In genomic region chr12:60014441-60014840, GRCh38 we compare ENCODE assay signal across 34 cellular contexts.
"Had no signal": no experiment of that assay in that cellular context is flagged by ENCODE, and none has a peak within 500 bp of the region (broad histone marks: within the 10 kb centered on the region; RNA-seq: fewer than 3 reads in every experiment).

No MANE protein-coding gene starts in this region.

- H3K27me3 ChIP-seq: ascending aorta, breast epithelium, cardiac muscle cell, colonic mucosa, dorsolateral prefrontal cortex had no signal

- H3K9me3 Mint-ChIP-seq: activated CD4-positive, alpha-beta T cell treated with anti-CD3 and anti-CD28 coated beads, Interleukin-2, amount 10 ng/mL, durations not matched to agents 24 days and 14 days; activated naive CD8-positive, alpha-beta T cell treated with anti-CD3 and anti-CD28 coated beads, Interleukin-2, amount 10 ng/mL, durations not matched to agents 7 days and 5 days; activated T-helper 1 cell treated with anti-CD3 and anti-CD28 coated beads, Interleukin-12 subunit alpha, Interleukin-12 subunit beta, Interleukin-2, Interleukin-4 antibody, amounts not matched to agents 30 ng/mL and 10 ng/mL and 1 ng/mL, durations not matched to agents 14 hours and 24 hours and 36 hours; T-helper 2 cell treated with Interferon-gamma antibody and Interleukin-4, amounts not matched to agents 5 μg/mL and 100 μg/mL, for 36 hours had no signal

- H3K9me3 ChIP-seq: ascending aorta, breast epithelium, colonic mucosa had no signal

- H3K4me1 ChIP-seq: ascending aorta, breast epithelium, colonic mucosa had no signal

- H3K4me1 Mint-ChIP-seq: activated CD4-positive, alpha-beta T cell treated with anti-CD3 and anti-CD28 coated beads for 36 hours; activated CD4-positive, alpha-beta T cell treated with anti-CD3 and anti-CD28 coated beads, Interleukin-2, amount 10 ng/mL, durations not matched to agents 24 days and 14 days; activated CD8-positive, alpha-beta memory T cell treated with anti-CD3 and anti-CD28 coated beads, Interleukin-2, amount 10 ng/mL, durations not matched to agents 7 days and 5 days; activated naive CD4-positive, alpha-beta T cell treated with anti-CD3 and anti-CD28 coated beads, Interleukin-2, amount 10 ng/mL, durations not matched to agents 7 days and 5 days; activated naive CD8-positive, alpha-beta T cell treated with anti-CD3 and anti-CD28 coated beads, Interleukin-2, amount 10 ng/mL, durations not matched to agents 7 days and 5 days; brain; T-helper 17 cell had no signal

- H3K36me3 Mint-ChIP-seq: activated CD4-positive, alpha-beta memory T cell treated with anti-CD3 and anti-CD28 coated beads for 36 hours; activated CD8-positive, alpha-beta memory T cell treated with anti-CD3 and anti-CD28 coated beads, Interleukin-2, amount 10 ng/mL, durations not matched to agents 7 days and 5 days; activated naive CD4-positive, alpha-beta T cell treated with anti-CD3 and anti-CD28 coated beads, Interleukin-2, amount 10 ng/mL, durations not matched to agents 7 days and 5 days; activated naive CD4-positive, alpha-beta T cell treated with anti-CD3 and anti-CD28 coated beads, Interleukin-2, amount 50 U/mL, for 72 hours; activated naive CD8-positive, alpha-beta T cell treated with anti-CD3 and anti-CD28 coated beads, Interleukin-2, amount 10 ng/mL, durations not matched to agents 7 days and 5 days; brain had no signal

- H3K27ac ChIP-seq: ascending aorta, breast epithelium, cardiac muscle cell, colonic mucosa, dorsolateral prefrontal cortex had no signal

- H3K4me3 ChIP-seq: ascending aorta, breast epithelium, cardiac muscle cell, colonic mucosa, dorsolateral prefrontal cortex had no signal

- DNase-seq: activated CD4-positive, alpha-beta memory T cell treated with anti-CD3 and anti-CD28 coated beads for 36 hours; activated CD4-positive, alpha-beta T cell treated with anti-CD3 and anti-CD28 coated beads for 36 hours; activated CD4-positive, alpha-beta T cell treated with anti-CD3 and anti-CD28 coated beads, Interleukin-2, amount 10 ng/mL, durations not matched to agents 24 days and 14 days; activated CD4-positive, CD25-positive, alpha-beta regulatory T cell; activated CD4-positive, CD25-positive, alpha-beta regulatory T cell treated with anti-CD3 and anti-CD28 coated beads, Interleukin-2, amount 50 U/mL, for 72 hours; activated CD8-positive, alpha-beta memory T cell treated with anti-CD3 and anti-CD28 coated beads, Interleukin-2, amount 10 ng/mL, durations not matched to agents 7 days and 5 days; activated CD8-positive, alpha-beta memory T cell treated with anti-CD3 and anti-CD28 coated beads, Interleukin-2, amount 50 U/mL, for 4 hours; activated CD8-positive, alpha-beta T cell treated with anti-CD3 and anti-CD28 coated beads, Interleukin-2, amount 10 ng/mL, durations not matched to agents 7 days and 5 days; activated effector memory CD4-positive, alpha-beta T cell treated with anti-CD3 and anti-CD28 coated beads, Interleukin-2, amount 50 U/mL, for 16 hours; activated naive CD4-positive, alpha-beta T cell; activated naive CD4-positive, alpha-beta T cell treated with anti-CD3 and anti-CD28 coated beads, Interleukin-2, amount 10 ng/mL, durations not matched to agents 7 days and 5 days; activated naive CD8-positive, alpha-beta T cell treated with anti-CD3 and anti-CD28 coated beads, Interleukin-2, amount 10 ng/mL, durations not matched to agents 7 days and 5 days; activated T-cell treated with anti-CD3 and anti-CD28 coated beads, Interleukin-2, amount 50 U/mL, for 1 hour; activated T-cell treated with anti-CD3 and anti-CD28 coated beads, Interleukin-2, amount 50 U/mL, for 48 hours; central memory CD4-positive, alpha-beta T cell; cerebellar nuclear complex; colonic mucosa; dorsolateral prefrontal cortex; effector memory CD4-positive, alpha-beta T cell; endodermal cell; foreskin fibroblast; head of caudate nucleus; T-helper 1 cell; T-helper 17 cell; T1000 had no signal

- H3K27me3 Mint-ChIP-seq: activated CD4-positive, alpha-beta memory T cell treated with anti-CD3 and anti-CD28 coated beads for 36 hours; activated CD4-positive, alpha-beta T cell treated with anti-CD3 and anti-CD28 coated beads for 36 hours; activated CD4-positive, alpha-beta T cell treated with anti-CD3 and anti-CD28 coated beads, Interleukin-2, amount 10 ng/mL, durations not matched to agents 24 days and 14 days; activated CD8-positive, alpha-beta memory T cell treated with anti-CD3 and anti-CD28 coated beads, Interleukin-2, amount 10 ng/mL, durations not matched to agents 7 days and 5 days; activated naive CD4-positive, alpha-beta T cell treated with anti-CD3 and anti-CD28 coated beads, Interleukin-2, amount 10 ng/mL, durations not matched to agents 7 days and 5 days; activated naive CD8-positive, alpha-beta T cell treated with anti-CD3 and anti-CD28 coated beads, Interleukin-2, amount 10 ng/mL, durations not matched to agents 7 days and 5 days; dendritic cell treated with granulocyte-macrophage colony-stimulating factor and Interleukin-4, amounts not matched to agents 40 ng/mL and 50 ng/mL, for 4 days; T-helper 17 cell had no signal

- H3K27ac Mint-ChIP-seq: activated CD4-positive, alpha-beta memory T cell treated with anti-CD3 and anti-CD28 coated beads for 36 hours; activated CD4-positive, alpha-beta T cell treated with anti-CD3 and anti-CD28 coated beads for 36 hours; activated CD4-positive, alpha-beta T cell treated with anti-CD3 and anti-CD28 coated beads, Interleukin-2, amount 10 ng/mL, durations not matched to agents 24 days and 14 days; activated CD8-positive, alpha-beta memory T cell treated with anti-CD3 and anti-CD28 coated beads, Interleukin-2, amount 10 ng/mL, durations not matched to agents 7 days and 5 days; activated CD8-positive, alpha-beta T cell treated with anti-CD3 and anti-CD28 coated beads, Interleukin-2, amount 10 ng/mL, durations not matched to agents 7 days and 5 days; activated naive CD4-positive, alpha-beta T cell treated with anti-CD3 and anti-CD28 coated beads, Interleukin-2, amount 10 ng/mL, durations not matched to agents 7 days and 5 days; activated naive CD4-positive, alpha-beta T cell treated with anti-CD3 and anti-CD28 coated beads, Interleukin-2, amount 50 U/mL, for 72 hours; activated naive CD8-positive, alpha-beta T cell treated with anti-CD3 and anti-CD28 coated beads, Interleukin-2, amount 10 ng/mL, durations not matched to agents 7 days and 5 days; activated T-helper 1 cell treated with anti-CD3 and anti-CD28 coated beads, Interleukin-12 subunit alpha, Interleukin-12 subunit beta, Interleukin-2, Interleukin-4 antibody, amounts not matched to agents 30 ng/mL and 10 ng/mL and 1 ng/mL, durations not matched to agents 14 hours and 24 hours and 36 hours; activated T-helper 2 cell treated with anti-CD3 and anti-CD28 coated beads, Interferon-gamma antibody, Interleukin-2, Interleukin-4, amounts not matched to agents 10 μg/mL and 5 μg/mL and 100 μg/mL, durations not matched to agents 14 hours and 24 hours and 36 hours; brain; dendritic cell treated with granulocyte-macrophage colony-stimulating factor and Interleukin-4, amounts not matched to agents 40 ng/mL and 50 ng/mL, for 4 days; endodermal cell; T-helper 17 cell; T-helper 2 cell treated with Interferon-gamma antibody and Interleukin-4, amounts not matched to agents 5 μg/mL and 100 μg/mL, for 36 hours had no signal

- H3K4me3 Mint-ChIP-seq: activated CD4-positive, alpha-beta memory T cell treated with anti-CD3 and anti-CD28 coated beads for 36 hours; activated CD4-positive, alpha-beta T cell treated with anti-CD3 and anti-CD28 coated beads for 36 hours; activated CD4-positive, alpha-beta T cell treated with anti-CD3 and anti-CD28 coated beads, Interleukin-2, amount 10 ng/mL, durations not matched to agents 24 days and 14 days; activated CD8-positive, alpha-beta memory T cell treated with anti-CD3 and anti-CD28 coated beads, Interleukin-2, amount 10 ng/mL, durations not matched to agents 7 days and 5 days; activated CD8-positive, alpha-beta T cell treated with anti-CD3 and anti-CD28 coated beads, Interleukin-2, amount 10 ng/mL, durations not matched to agents 7 days and 5 days; activated naive CD4-positive, alpha-beta T cell treated with anti-CD3 and anti-CD28 coated beads, Interleukin-2, amount 10 ng/mL, durations not matched to agents 7 days and 5 days; activated naive CD8-positive, alpha-beta T cell treated with anti-CD3 and anti-CD28 coated beads, Interleukin-2, amount 10 ng/mL, durations not matched to agents 7 days and 5 days; activated T-helper 1 cell treated with anti-CD3 and anti-CD28 coated beads, Interleukin-12 subunit alpha, Interleukin-12 subunit beta, Interleukin-2, Interleukin-4 antibody, amounts not matched to agents 30 ng/mL and 10 ng/mL and 1 ng/mL, durations not matched to agents 14 hours and 24 hours and 36 hours; brain; dendritic cell treated with granulocyte-macrophage colony-stimulating factor and Interleukin-4, amounts not matched to agents 40 ng/mL and 50 ng/mL, for 4 days; endodermal cell; T-helper 17 cell; T-helper 2 cell treated with Interferon-gamma antibody and Interleukin-4, amounts not matched to agents 5 μg/mL and 100 μg/mL, for 36 hours had no signal

- H3K36me3 ChIP-seq: ascending aorta, breast epithelium, cardiac muscle cell, colonic mucosa had no signal
